Comparison of ENCODE assay signal across 11 cellular contexts in genomic region chr12:89825591-89826449, GRCh38.
A peak's percentile ranks its signal among the peaks of the same experiment; 100 is the strongest.
DNase-seq lines count a peak whose midpoint lies in the region; ATAC-seq and TF ChIP-seq lines count a peak whose summit lies in the region.
"Had no signal": no experiment of that assay in that cellular context is flagged by ENCODE, and none has a peak within 500 bp of the region (broad histone marks: within the 10 kb centered on the region; RNA-seq: fewer than 3 reads in every experiment).

No MANE protein-coding gene starts in this region.

- DNase-seq in NCI-H82 treated with DMSO at 0.1 percent for 48 hours (lab: John Stamatoyannopoulos, UW; ENCODE audit: unreplicated experiment) (peak; percentile 21), pulmonary artery endothelial cell (ENCODE audit: low read depth, low spot score) (peak; percentile 2), vagina (ENCODE audit: extremely low spot score in 2 of 2) (no peak), uterus (no peak), superior temporal gyrus (ENCODE audit: extremely low spot score) (no peak)
- DNase-seq in central memory CD4-positive, alpha-beta T cell: peak; percentile 2
- DNase-seq: GM23248; left ventricle myocardium inferior; RPMI8226; stimulated activated naive CD4-positive, alpha-beta T cell treated with Interleukin-2 at 50 U/mL for 16 hours had no signal

- H3K27me3 ChIP-seq in vagina: no peaks in the 10 kb centered on the region
- H3K27me3 ChIP-seq in uterus: no peaks in the 10 kb centered on the region

- intact Hi-C loops in vagina (cut with DNase I): no loop called here
- intact Hi-C loops in uterus (cut with DNase I; ENCODE audit: low total_unique reads): no loop called here

- no peak overlapping the region for H3K27ac ChIP-seq in vagina
- no peak overlapping the region for H3K27ac ChIP-seq in uterus
- H3K27ac ChIP-seq: GM23248, left ventricle myocardium inferior had no signal

- H3K4me3 ChIP-seq in vagina (no peak overlapping the region), uterus (no peak overlapping the region)
- H3K4me3 ChIP-seq: GM23248, left ventricle myocardium inferior had no signal

- TF ChIP-seq CTCF in vagina (IDR thresholded peaks at IDR 0.05): no peak
- TF ChIP-seq CTCF in uterus (IDR thresholded peaks at IDR 0.05): no peak

- H3K9me3 ChIP-seq in vagina (no peaks in the 10 kb centered on the region), uterus (no peaks in the 10 kb centered on the region)
- H3K9me3 ChIP-seq: left ventricle myocardium inferior had no signal

- TF ChIP-seq POLR2A in vagina (IDR thresholded peaks at IDR 0.05) (no peak), uterus (IDR thresholded peaks at IDR 0.05) (no peak)

- H3K4me1 ChIP-seq in vagina (no peaks in the 10 kb centered on the region), uterus (no peaks in the 10 kb centered on the region)
- H3K4me1 ChIP-seq: left ventricle myocardium inferior had no signal

- H3K36me3 ChIP-seq in vagina (no peaks in the 10 kb centered on the region), uterus (no peaks in the 10 kb centered on the region)
- H3K36me3 ChIP-seq: left ventricle myocardium inferior had no signal

- ATAC-seq in GM21786 (IDR thresholded peaks at IDR 0.05; ENCODE audit: unreplicated experiment): peak; percentile 49

Comparison
In these comparisons a context has a peak if more than half of its experiments do, and no peak if none do; other contexts are left out.
1. DNase-seq: peak in NCI-H82 treated with DMSO at 0.1 percent for 48 hours (single experiment), central memory CD4-positive, alpha-beta T cell (single experiment) and pulmonary artery endothelial cell (single experiment); none in vagina (0 of 2), uterus (0 of 2) and superior temporal gyrus (single experiment).